In the genomic region with DNA sequence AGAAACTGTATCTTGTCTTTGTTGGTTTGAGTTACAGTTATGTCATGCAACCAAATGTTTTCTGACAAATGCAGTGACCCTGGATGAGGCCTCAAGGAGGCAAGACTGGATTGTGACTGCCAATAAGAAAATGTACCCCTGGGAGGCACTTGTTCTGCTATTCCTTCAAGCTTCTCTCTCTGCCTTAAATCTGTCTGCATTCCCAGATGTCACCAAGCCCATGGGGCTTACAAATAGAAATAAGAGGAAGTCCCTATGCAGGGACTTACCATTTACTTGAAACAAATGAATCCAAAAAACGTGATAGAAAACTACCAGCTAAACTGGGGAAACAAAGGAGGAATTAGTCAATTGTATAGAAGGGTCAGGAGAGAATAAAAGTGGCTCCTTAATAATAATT, we compare ENCODE assay signal across 18 cellular contexts.
"Had no signal": no experiment of that assay in that cellular context is flagged by ENCODE, and none has a peak within 500 bp of the region (broad histone marks: within the 10 kb centered on the region; RNA-seq: fewer than 3 reads in every experiment).

No MANE protein-coding gene starts in this region.

- H3K27ac ChIP-seq: ascending aorta, breast epithelium, foreskin keratinocyte, left ventricle myocardium inferior, right atrium auricular region, transverse colon, vagina had no signal

- H3K27me3 ChIP-seq: ascending aorta, breast epithelium, foreskin keratinocyte, right atrium auricular region, vagina had no signal

- H3K36me3 ChIP-seq: ascending aorta, breast epithelium, left ventricle myocardium inferior, right atrium auricular region, transverse colon, vagina had no signal

- DNase-seq: activated naive CD4-positive, alpha-beta T cell treated with Interleukin-2 at 50 U/mL for 16 hours; activated T-cell treated with anti-CD3 and anti-CD28 coated beads for 4 hours; cerebellar nuclear complex; dermis blood vessel endothelial cell; effector memory CD8-positive, alpha-beta T cell; foreskin keratinocyte; glutamatergic neuron; left ventricle myocardium inferior; mucosa of descending colon; natural killer cell; stimulated activated CD4-positive, alpha-beta T cell treated with anti-CD3 and anti-CD28 coated beads, Interleukin-15, amount 100 ng/mL, for 24 hours; stimulated activated CD4-positive, alpha-beta T cell treated with anti-CD3 and anti-CD28 coated beads, Interleukin-4, amount 100 ng/mL, for 1 hour; stimulated activated naive CD4-positive, alpha-beta T cell; transverse colon had no signal

- H3K9me3 ChIP-seq: ascending aorta, breast epithelium, left ventricle myocardium inferior, mucosa of descending colon, right atrium auricular region, transverse colon, vagina had no signal

- H3K4me3 Mint-ChIP-seq: effector memory CD8-positive, alpha-beta T cell; natural killer cell had no signal

- H3K4me1 ChIP-seq: ascending aorta, breast epithelium, foreskin keratinocyte, right atrium auricular region had no signal

- H3K27me3 Mint-ChIP-seq: effector memory CD8-positive, alpha-beta T cell had no signal

- H3K9me3 Mint-ChIP-seq: effector memory CD8-positive, alpha-beta T cell; natural killer cell had no signal

- H3K27ac Mint-ChIP-seq: effector memory CD8-positive, alpha-beta T cell; natural killer cell had no signal

- H3K4me3 ChIP-seq: ascending aorta, breast epithelium, left ventricle myocardium inferior, mucosa of descending colon, right atrium auricular region, transverse colon, vagina had no signal

- ATAC-seq: effector memory CD8-positive, alpha-beta T cell; foreskin keratinocyte; mucosa of descending colon; natural killer cell had no signal

- H3K36me3 Mint-ChIP-seq: natural killer cell had no signal
